8 cellular contexts compared by ENCODE assay signal in the genomic region with DNA sequence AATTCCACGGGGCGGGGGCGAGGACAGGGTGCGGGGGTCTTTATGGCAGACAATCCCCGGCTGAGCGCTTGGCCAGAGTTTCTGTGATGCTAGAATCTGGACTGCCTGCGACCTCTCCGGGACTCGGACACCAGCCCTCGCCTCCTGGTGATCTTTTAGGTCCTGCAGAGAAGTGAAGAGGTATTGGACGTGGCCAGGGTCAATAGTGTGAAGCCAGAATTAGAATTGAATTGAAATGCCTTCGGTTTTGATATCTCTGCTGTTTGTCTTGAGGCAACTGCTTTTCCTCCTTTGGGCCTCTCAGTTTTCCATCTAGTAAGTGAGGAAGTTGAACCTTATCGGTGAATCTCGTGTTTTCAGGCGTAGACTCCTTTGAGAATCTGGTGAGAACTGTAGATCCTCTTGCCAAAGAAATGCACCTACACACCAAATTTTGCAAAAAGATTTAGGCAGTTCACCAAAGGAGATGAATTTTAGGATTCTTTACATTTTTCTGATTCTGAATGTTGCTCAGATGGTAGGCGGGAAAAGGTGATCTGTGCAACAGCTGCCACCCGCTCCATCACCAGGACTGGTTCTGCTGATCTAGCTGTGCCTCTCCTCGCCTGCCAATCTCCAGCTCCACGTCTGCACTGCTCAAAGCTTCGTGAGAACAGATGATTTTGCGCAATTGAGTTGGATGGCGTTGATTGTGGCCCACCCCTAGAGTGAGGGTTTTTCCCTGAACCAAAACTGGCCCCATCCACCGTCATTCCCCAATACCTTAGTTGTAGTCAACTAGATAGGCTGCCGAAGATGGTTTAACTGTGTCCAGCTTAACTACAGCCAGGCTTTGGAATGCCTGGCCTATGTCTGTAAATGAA. TPM values are rescaled to one million over a fixed set of nuclear protein-coding genes. Genes with fewer than 3 reads are reported as not detected.
A peak's percentile ranks its signal among the peaks of the same experiment; 100 is the strongest.
DNase-seq lines count a peak whose midpoint lies in the region; ATAC-seq and TF ChIP-seq lines count a peak whose summit lies in the region.

No MANE protein-coding gene starts in this region.

- H4K20me1 ChIP-seq in H9 (ENCODE audit: control insufficient read depth, insufficient read depth, insufficient read length): no peaks in the 10 kb centered on the region

- H3T11ph ChIP-seq in H9 (ENCODE audit: low read length): no peak overlapping the region

- H4K91ac ChIP-seq in H9 (ENCODE audit: insufficient read length, low read depth, low read length): no peak overlapping the region

- H3K4ac ChIP-seq in H9 (ENCODE audit: low read depth, low read length): no peak overlapping the region

- H3K9ac ChIP-seq in H9 (ENCODE audit: extremely low read depth, insufficient read length, low read length) (peak overlapping the region; percentile 84), SK-N-MC (ENCODE audit: insufficient read length) (peak overlapping the region; percentile 88)

- POLR2A ChIA-PET in Caco-2 (lab: Charles Lee): interaction anchor here (0.6 to 1.3 kb wide), 7 partner anchors 13 to 264 kb away, joined by 3 to 7 read pairs (median 4); a partner anchor contains a TSS

- H3K4me1 Mint-ChIP-seq in Caco-2 (ENCODE audit: low read depth, unreplicated experiment) (peaks cover 33% of the 10 kb centered on the region), H9 (peaks cover 37 to 45% of the 10 kb centered on the region in 2 experiments), endothelial cell (ENCODE audit: unreplicated experiment) (peaks cover 30% of the 10 kb centered on the region), nephron (peaks cover 50% of the 10 kb centered on the region)

- no peak overlapping the region for H2BK20ac ChIP-seq in H9 (ENCODE audit: low read depth, low read length, poor library complexity, severe bottlenecking)

- H3K27me3 Mint-ChIP-seq in Caco-2 (ENCODE audit: insufficient read depth, unreplicated experiment) (no peaks in the 10 kb centered on the region), H9 (ENCODE audit: low read depth) (no peaks in the 10 kb centered on the region), endothelial cell (ENCODE audit: unreplicated experiment) (peaks cover 11% of the 10 kb centered on the region), nephron (ENCODE audit: low read depth) (no peaks in the 10 kb centered on the region)

- H2AFZ ChIP-seq in H9 (ENCODE audit: low read length): no peak overlapping the region

- H3K27ac Mint-ChIP-seq in Caco-2 (ENCODE audit: unreplicated experiment): peak overlapping the region; percentile 96
- H3K27ac Mint-ChIP-seq in H9: peak overlapping the region; percentile 95 to 98 (median 96)
- H3K27ac Mint-ChIP-seq in endothelial cell (ENCODE audit: unreplicated experiment): peak overlapping the region; percentile 99
- H3K27ac Mint-ChIP-seq in nephron: peak overlapping the region; percentile 90 to 99 (median 95)

- no peaks in the 10 kb centered on the region for H3K9me3 Mint-ChIP-seq in Caco-2 (ENCODE audit: unreplicated experiment)
- peaks cover 0 to 2% of the 10 kb centered on the region in 2 experiments; a peak in 2 of 5 replicates for H3K9me3 Mint-ChIP-seq in H9
- no peaks in the 10 kb centered on the region for H3K9me3 Mint-ChIP-seq in endothelial cell (ENCODE audit: unreplicated experiment)
- no peaks in the 10 kb centered on the region for H3K9me3 Mint-ChIP-seq in nephron

- H3K4me1 ChIP-seq in Caco-2 (peaks cover 26% of the 10 kb centered on the region), H9 (ENCODE audit: insufficient read depth, low read length) (peaks cover 3% of the 10 kb centered on the region; the same call in 1 of the 2 replicates)

- H4K8ac ChIP-seq in H9 (replicated peaks; ENCODE audit: insufficient read length, low read depth, low read length): no peak overlapping the region

- peaks cover 1% of the 10 kb centered on the region for H3K79me1 ChIP-seq in H9 (ENCODE audit: insufficient read depth, low read depth, low read length, poor library complexity, severe bottlenecking)

- H3K4me3 Mint-ChIP-seq in Caco-2 (ENCODE audit: unreplicated experiment) (peak overlapping the region; percentile 95), H9 (peak overlapping the region; percentile 98 to 100), endothelial cell (ENCODE audit: unreplicated experiment) (peak overlapping the region; percentile 99), nephron (peak overlapping the region; percentile 92 to 100 (median 95))

- H3K36me3 Mint-ChIP-seq in Caco-2 (ENCODE audit: insufficient read depth, unreplicated experiment): peaks cover 53% of the 10 kb centered on the region
- peaks cover 1 to 9% (median 2%) of the 10 kb centered on the region in 3 experiments for H3K36me3 Mint-ChIP-seq in H9 (ENCODE audit: insufficient read depth in 1 of 3, low read depth in 3 of 3)
- H3K36me3 Mint-ChIP-seq in endothelial cell (ENCODE audit: low read depth, unreplicated experiment): peaks cover 4% of the 10 kb centered on the region
- H3K36me3 Mint-ChIP-seq in nephron (ENCODE audit: low read depth): peaks cover 6% of the 10 kb centered on the region

- peaks cover 15% of the 10 kb centered on the region for H3K23me2 ChIP-seq in H9 (ENCODE audit: insufficient read length, low read depth, low read length, poor library complexity, severe bottlenecking)

- no peak overlapping the region for H3K23ac ChIP-seq in H9 (ENCODE audit: insufficient read length, low read depth, low read length)

- no peaks in the 10 kb centered on the region for H3K27me3 ChIP-seq in Caco-2 (replicated peaks; ENCODE audit: control insufficient read depth, insufficient read depth, low read length)
- no peaks in the 10 kb centered on the region for H3K27me3 ChIP-seq in H9 (ENCODE audit: insufficient read depth, low read length)

- H3K27ac ChIP-seq in H9 (ENCODE audit: insufficient read length, low read depth, low read length): peak overlapping the region; percentile 32
- peak overlapping the region; percentile 39; the same call in 1 of the 2 replicates for H3K27ac ChIP-seq in SK-N-MC

- H3K18ac ChIP-seq in H9 (ENCODE audit: insufficient read length, low read depth, low read length): peak overlapping the region; percentile 52

- CTCF ChIA-PET in Caco-2 (lab: Charles Lee): interaction anchor here (0.6 to 1.9 kb wide), 10 partner anchors 7 to 397 kb away, joined by 3 to 15 read pairs (median 5); a partner anchor contains a TSS

- TF ChIP-seq CTCF in Caco-2 (IDR thresholded peaks at IDR 0.05; ENCODE audit: insufficient read depth in 1 of 2, low read depth in 1 of 2, low read length in 1 of 2, severe bottlenecking in 1 of 2, unreplicated experiment in 1 of 2) (no peak), H9 (conservative IDR thresholded peaks at IDR 0.05) (no peak), endothelial cell (IDR thresholded peaks at IDR 0.05; ENCODE audit: unreplicated experiment) (no peak), nephron (IDR thresholded peaks at IDR 0.05; ENCODE audit: unreplicated experiment in 3 of 3) (no peak)

- H3K4me2 ChIP-seq in H9 (ENCODE audit: insufficient read depth, insufficient read length, low read length): peak overlapping the region; percentile 94

- ATAC-seq in GM18505 (IDR thresholded peaks at IDR 0.05; ENCODE audit: unreplicated experiment): no peak
- ATAC-seq in HG03354 (IDR thresholded peaks at IDR 0.05; ENCODE audit: poor library complexity, severe bottlenecking, unreplicated experiment): no peak

- H2BK5ac ChIP-seq in H9 (ENCODE audit: insufficient read length, low read length): peak overlapping the region; percentile 43

- H3K36me3 ChIP-seq in Caco-2 (ENCODE audit: control insufficient read depth, insufficient read depth, low read length) (no peaks in the 10 kb centered on the region), SK-N-MC (ENCODE audit: insufficient read depth, low read length) (peaks cover under 1% of the 10 kb centered on the region)

- no CpG with 5 or more reads among the region's 24 CpGs for WGBS in H9 (ENCODE audit: extremely low coverage, insufficient read length, low lambda C conversion rate)

- H2AK5ac ChIP-seq in H9 (ENCODE audit: insufficient read length, low read length): no peak overlapping the region

- intact Hi-C loops in Caco-2 (cut with micrococcal nuclease; ENCODE audit: unreplicated experiment): loop anchor here (2.0 to 10.0 kb wide), 4 partner anchors 183 to 746 kb away; a partner anchor contains a TSS

- peak overlapping the region; percentile 63 for H3K4me3 ChIP-seq in Caco-2 (ENCODE audit: low read depth, low read length)
- H3K4me3 ChIP-seq in SK-N-MC: peak overlapping the region; percentile 94

- no peak overlapping the region for H3K56ac ChIP-seq in H9 (ENCODE audit: insufficient read length, low read depth, low read length)

- DNase-seq in Caco-2: peak in 1 of 2 experiments; percentile 55
- no peak for DNase-seq in H9
- DNase-seq in SK-N-MC (ENCODE audit: low read depth, low spot score): no peak
- DNase-seq in endothelial cell (ENCODE audit: low spot score): no peak
- DNase-seq in LoVo (ENCODE audit: low spot score): no peak

- peak overlapping the region; percentile 5 for H4K5ac ChIP-seq in H9 (ENCODE audit: insufficient read length, low read depth, low read length)

- H2BK120ac ChIP-seq in H9 (ENCODE audit: low read depth, low read length, poor library complexity, severe bottlenecking): no peak overlapping the region

- no peak overlapping the region for H2BK12ac ChIP-seq in H9 (ENCODE audit: insufficient read length, low read depth, low read length)

- no peak for TF ChIP-seq POLR2A in GM18505 (IDR thresholded peaks at IDR 0.05; ENCODE audit: borderline replicate concordance, extremely low read depth, insufficient read depth, insufficient read length)

- peak overlapping the region; percentile 58; the same call in 1 of the 2 replicates for H3K14ac ChIP-seq in H9 (ENCODE audit: insufficient read depth, low read length)

- H3K79me2 ChIP-seq in H9 (ENCODE audit: insufficient read depth, low read length): peaks cover 21% of the 10 kb centered on the region

- TSS peak; percentile 81 for BruUV-seq in Caco-2 (replicated peaks; lab: Mats Ljungman, UMichigan)

- H2BK15ac ChIP-seq in H9 (ENCODE audit: low read depth, low read length): no peak overlapping the region

- no peaks in the 10 kb centered on the region for H3K9me3 ChIP-seq in Caco-2
- no peaks in the 10 kb centered on the region for H3K9me3 ChIP-seq in H9 (ENCODE audit: control insufficient read depth, low read depth, low read length)
- H3K9me3 ChIP-seq in SK-N-MC (ENCODE audit: low read depth, low read length): no peaks in the 10 kb centered on the region

RNA-seq across cellular contexts. Expression of a gene that starts 0.8 kb away (rescaled TPM):
- 79.7 and 82.3 TPM in 2 replicates for total RNA-seq in Caco-2 (2022)
- total RNA-seq in H9 (2021): 35.7 and 36.1 TPM in 2 replicates
- total RNA-seq in endothelial cell (ENCODE audit: unreplicated experiment): 28.2 TPM

RNA-seq across cellular contexts. Expression of a gene that starts 24.4 kb away (rescaled TPM):
- total RNA-seq in Caco-2 (2022) (10.5 and 11.1 TPM in 2 replicates), H9 (2021) (0.31 and 0.35 TPM in 2 replicates), endothelial cell (ENCODE audit: unreplicated experiment) (0.80 TPM)

RNA-seq across cellular contexts. Expression of a gene that starts 35.7 kb away (rescaled TPM):
- total RNA-seq in Caco-2 (2022) (2.5 and 4.2 TPM in 2 replicates), H9 (2021) (5.9 and 6.8 TPM in 2 replicates), endothelial cell (ENCODE audit: unreplicated experiment) (1.7 TPM)
